In the genomic region with DNA sequence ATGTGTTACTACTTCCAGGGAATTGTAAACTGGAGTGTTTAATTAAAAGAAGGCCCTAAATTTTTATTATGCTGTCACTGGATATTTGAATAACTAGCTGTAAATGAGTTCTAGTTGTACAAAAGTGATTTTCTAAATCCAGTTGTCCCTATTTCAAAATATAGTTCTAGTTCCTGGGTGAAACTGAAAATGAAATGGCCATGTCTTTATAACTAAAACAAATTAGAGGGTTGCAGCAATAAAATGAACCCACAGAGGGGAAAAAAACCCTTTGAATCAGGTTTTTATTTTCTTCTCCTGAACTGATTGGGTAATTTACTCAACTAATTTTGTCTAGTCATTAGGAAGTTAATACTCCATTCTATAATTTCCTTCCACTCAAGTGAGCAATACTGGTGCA, we compare ENCODE assay signal across 2 cellular contexts.
TF ChIP-seq lines count a peak whose summit lies in the region.

No MANE protein-coding gene starts in this region.

TF ChIP-seq in SK-N-SH, 30 proteins besides CTCF, POLR2A, EP300 and RAD21 (continued from another document):
- TF ChIP-seq, protein P1, sequence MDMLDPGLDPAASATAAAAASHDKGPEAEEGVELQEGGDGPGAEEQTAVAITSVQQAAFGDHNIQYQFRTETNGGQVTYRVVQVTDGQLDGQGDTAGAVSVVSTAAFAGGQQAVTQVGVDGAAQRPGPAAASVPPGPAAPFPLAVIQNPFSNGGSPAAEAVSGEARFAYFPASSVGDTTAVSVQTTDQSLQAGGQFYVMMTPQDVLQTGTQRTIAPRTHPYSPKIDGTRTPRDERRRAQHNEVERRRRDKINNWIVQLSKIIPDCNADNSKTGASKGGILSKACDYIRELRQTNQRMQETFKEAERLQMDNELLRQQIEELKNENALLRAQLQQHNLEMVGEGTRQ (IDR thresholded peaks at IDR 0.05; ENCODE audit: borderline replicate concordance, low read depth, low read length) = no peak
- TF ChIP-seq ELF1 (IDR thresholded peaks at IDR 0.05) (no peak), FOSL2 (IDR thresholded peaks at IDR 0.05; ENCODE audit: borderline replicate concordance, low read depth) (no peak), RXRA (IDR thresholded peaks at IDR 0.05; ENCODE audit: borderline replicate concordance, low read depth) (no peak), GATA2 (CRISPR knock-in tag; IDR thresholded peaks at IDR 0.05) (no peak), MXI1 (IDR thresholded peaks at IDR 0.05; ENCODE audit: low read depth, low read length) (no peak), YY1 (IDR thresholded peaks at IDR 0.05; ENCODE audit: low read depth) (no peak), FOXM1 (IDR thresholded peaks at IDR 0.05; ENCODE audit: low read depth) (no peak), SMC3 (IDR thresholded peaks at IDR 0.05; ENCODE audit: low read depth, low read length) (no peak)

TF ChIP-seq in SK-N-SH treated with all-trans-retinoic acid at 6 μM for 48 hours, 23 proteins besides CTCF, POLR2A, EP300 and RAD21 (continued from another document):
- TF ChIP-seq, protein P2, sequence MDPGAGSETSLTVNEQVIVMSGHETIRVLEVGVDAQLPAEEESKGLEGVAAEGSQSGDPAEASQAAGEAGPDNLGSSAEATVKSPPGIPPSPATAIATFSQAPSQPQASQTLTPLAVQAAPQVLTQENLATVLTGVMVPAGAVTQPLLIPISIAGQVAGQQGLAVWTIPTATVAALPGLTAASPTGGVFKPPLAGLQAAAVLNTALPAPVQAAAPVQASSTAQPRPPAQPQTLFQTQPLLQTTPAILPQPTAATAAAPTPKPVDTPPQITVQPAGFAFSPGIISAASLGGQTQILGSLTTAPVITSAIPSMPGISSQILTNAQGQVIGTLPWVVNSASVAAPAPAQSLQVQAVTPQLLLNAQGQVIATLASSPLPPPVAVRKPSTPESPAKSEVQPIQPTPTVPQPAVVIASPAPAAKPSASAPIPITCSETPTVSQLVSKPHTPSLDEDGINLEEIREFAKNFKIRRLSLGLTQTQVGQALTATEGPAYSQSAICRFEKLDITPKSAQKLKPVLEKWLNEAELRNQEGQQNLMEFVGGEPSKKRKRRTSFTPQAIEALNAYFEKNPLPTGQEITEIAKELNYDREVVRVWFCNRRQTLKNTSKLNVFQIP (CRISPR knock-in tag; IDR thresholded peaks at IDR 0.05; ENCODE audit: borderline replicate concordance, low read depth) = no peak
